Comparison of ENCODE assay signal across 1 cellular context in genomic region chr14:73851567-73852382, GRCh38.
TF ChIP-seq lines count a peak whose summit lies in the region.

TSS of gene PTGR2 (plus strand) at chr14:73851831. CDS start at chr14:73858863, 7,032 bp downstream.

TF ChIP-seq in HepG2, 621 proteins besides CTCF, POLR2A, EP300 and RAD21 (continued from another document):
- TF ChIP-seq AHDC1 (CRISPR knock-in tag; IDR thresholded peaks at IDR 0.05; ENCODE audit: borderline replicate concordance) (no peak), SKIL (CRISPR knock-in tag; IDR thresholded peaks at IDR 0.05; ENCODE audit: borderline replicate concordance) (no peak), NR2F2 (IDR thresholded peaks at IDR 0.05; ENCODE audit: borderline replicate concordance, low read depth) (0 out of 2 replicates have a peak, but pooled peaks have one; percentile 18), SATB2 (CRISPR knock-in tag; IDR thresholded peaks at IDR 0.05) (no peak), KLF16 (CRISPR knock-in tag; IDR thresholded peaks at IDR 0.05) (no peak), MAFF (IDR thresholded peaks at IDR 0.05; ENCODE audit: low read depth, low read length) (no peak), HNRNPUL1 (IDR thresholded peaks at IDR 0.05; ENCODE audit: low read depth, low read length) (no peak), PITX1 (CRISPR knock-in tag; IDR thresholded peaks at IDR 0.05) (peak; percentile 60; the same call in 1 of the 2 replicates), ZNF572 (CRISPR knock-in tag; IDR thresholded peaks at IDR 0.05) (no peak), KDM5B (CRISPR knock-in tag; IDR thresholded peaks at IDR 0.05; ENCODE audit: borderline replicate concordance) (no peak; the same call in 1 of the 2 replicates), HBP1 (CRISPR knock-in tag; IDR thresholded peaks at IDR 0.05; ENCODE audit: low read depth) (0 out of 2 replicates have a peak, but pooled peaks have one; percentile 0), MAFK (conservative IDR thresholded peaks at IDR 0.05 in 1 of 2, IDR thresholded peaks at IDR 0.05 in 1 of 2; ENCODE audit: low read length in 2 of 2) (no peak), ZNF18 (CRISPR knock-in tag; IDR thresholded peaks at IDR 0.05; ENCODE audit: insufficient replicate concordance) (peak; percentile 79), WIZ (CRISPR knock-in tag; IDR thresholded peaks at IDR 0.05) (no peak), DNMT3B (CRISPR knock-in tag; conservative IDR thresholded peaks at IDR 0.05) (no peak), REPIN1 (CRISPR knock-in tag; IDR thresholded peaks at IDR 0.05; ENCODE audit: borderline replicate concordance, low read depth) (no peak), RARA (CRISPR knock-in tag; IDR thresholded peaks at IDR 0.05) (peak; percentile 43; the same call in 1 of the 2 replicates), REXO4 (CRISPR knock-in tag; IDR thresholded peaks at IDR 0.05; ENCODE audit: borderline replicate concordance) (no peak), MAZ (IDR thresholded peaks at IDR 0.05; ENCODE audit: borderline replicate concordance, low read depth, low read length) (peak; percentile 99), MAZ (CRISPR knock-in tag; IDR thresholded peaks at IDR 0.05; ENCODE audit: low read depth) (peak; percentile 85), ZFP36L2 (CRISPR knock-in tag; IDR thresholded peaks at IDR 0.05) (no peak), SRF (IDR thresholded peaks at IDR 0.05; ENCODE audit: low read depth, low read length) (no peak), ZFP36 (IDR thresholded peaks at IDR 0.05; ENCODE audit: borderline replicate concordance, low read depth, low read length, partially characterized antibody) (no peak), NFRKB (IDR thresholded peaks at IDR 0.05) (no peak)
